In genomic region chr14:33364536-33364935, GRCh38 we compare ENCODE assay signal across 1 cellular context.
TF ChIP-seq lines count a peak whose summit lies in the region.

No MANE protein-coding gene starts in this region.

TF ChIP-seq in SK-N-SH treated with all-trans-retinoic acid at 6 μM for 48 hours, 23 proteins besides CTCF, POLR2A, EP300 and RAD21 (continued from another document):
- TF ChIP-seq GLIS3 (CRISPR knock-in tag; IDR thresholded peaks at IDR 0.05), result no peak
- no peak for TF ChIP-seq SNAI2 (CRISPR knock-in tag; IDR thresholded peaks at IDR 0.05)
- TF ChIP-seq PATZ1 (CRISPR knock-in tag; IDR thresholded peaks at IDR 0.05; ENCODE audit: borderline replicate concordance), result no peak
- no peak for TF ChIP-seq TSHZ2 (CRISPR knock-in tag; IDR thresholded peaks at IDR 0.05)
- TF ChIP-seq ZFP3 (CRISPR knock-in tag; IDR thresholded peaks at IDR 0.05), result no peak
